Comparison of ENCODE assay signal across 8 cellular contexts in the genomic region with DNA sequence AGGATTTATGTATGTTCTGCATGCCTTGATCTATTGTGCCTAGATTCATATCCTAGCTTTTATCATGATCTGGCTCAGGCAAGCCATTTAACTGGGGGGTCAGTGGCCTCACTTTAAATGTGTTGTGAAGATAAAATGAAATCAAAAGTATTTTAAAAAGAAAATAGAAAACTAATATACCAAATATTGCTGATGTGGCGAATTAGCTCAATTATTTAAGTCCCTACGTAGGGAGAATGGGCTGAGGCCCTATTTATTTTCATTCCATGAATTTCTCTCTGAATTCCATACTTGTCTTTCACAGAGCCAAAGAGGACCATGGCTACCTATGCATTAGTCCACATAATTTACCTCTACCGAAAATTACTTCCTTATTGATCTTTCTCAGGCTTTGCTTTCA. TPM values are rescaled to one million over a fixed set of nuclear protein-coding genes. Genes with fewer than 3 reads are reported as not detected.
DNase-seq lines count a peak whose midpoint lies in the region; ATAC-seq, FAIRE-seq and TF ChIP-seq lines count a peak whose summit lies in the region.

No MANE protein-coding gene starts in this region.

- no peak for ATAC-seq in GM19035 (IDR thresholded peaks at IDR 0.05; ENCODE audit: unreplicated experiment)

- no peak for FAIRE-seq in kidney (lab: Jason Lieb, UNC)

- peak overlapping the region; percentile 64 to 73 for H3K9ac ChIP-seq in kidney (ENCODE audit: low read length in 2 of 2)

- H3K4me3 ChIP-seq in kidney (ENCODE audit: low read length in 2 of 2) (peak overlapping the region; percentile 86 to 90), tibial artery (peak overlapping the region; percentile 77 to 84)

- no peaks in the 10 kb centered on the region for H3K27me3 ChIP-seq in tibial artery

- peaks cover 35% of the 10 kb centered on the region for H3K4me1 Mint-ChIP-seq in activated naive CD4-positive, alpha-beta T cell treated with anti-CD3 and anti-CD28 coated beads for 36 hours (ENCODE audit: low read depth)
- H3K4me1 Mint-ChIP-seq in activated naive CD8-positive, alpha-beta T cell treated with anti-CD3 and anti-CD28 coated beads for 36 hours: peaks cover 30% of the 10 kb centered on the region

- peak overlapping the region; percentile 92 for H3K4me3 Mint-ChIP-seq in activated naive CD4-positive, alpha-beta T cell treated with anti-CD3 and anti-CD28 coated beads for 36 hours
- peak overlapping the region; percentile 92 for H3K4me3 Mint-ChIP-seq in activated naive CD8-positive, alpha-beta T cell treated with anti-CD3 and anti-CD28 coated beads for 36 hours

- H3K36me3 ChIP-seq in kidney (ENCODE audit: control insufficient read depth in 1 of 2, insufficient read depth in 2 of 2, low read length in 2 of 2) (no peaks in the 10 kb centered on the region), tibial artery (peaks cover 0 to 6% (median 4%) of the 10 kb centered on the region in 3 donors)

- H3K4me1 ChIP-seq in kidney (ENCODE audit: control insufficient read depth in 1 of 2, insufficient read depth in 1 of 2, low read depth in 1 of 2, low read length in 2 of 2) (peaks cover 8 to 13% of the 10 kb centered on the region in 2 donors), tibial artery (peaks cover 0 to 17% (median 13%) of the 10 kb centered on the region in 4 donors)

- peaks cover 35% of the 10 kb centered on the region for H3K36me3 Mint-ChIP-seq in activated naive CD4-positive, alpha-beta T cell treated with anti-CD3 and anti-CD28 coated beads for 36 hours (ENCODE audit: low read depth)
- peaks cover 49% of the 10 kb centered on the region for H3K36me3 Mint-ChIP-seq in activated naive CD8-positive, alpha-beta T cell treated with anti-CD3 and anti-CD28 coated beads for 36 hours

- no peak for TF ChIP-seq CTCF in kidney (IDR thresholded peaks at IDR 0.05; ENCODE audit: borderline replicate concordance, extremely low read depth, insufficient read depth)
- no peak for TF ChIP-seq CTCF in tibial artery (IDR thresholded peaks at IDR 0.05)

- CTCF ChIA-PET in activated naive CD4-positive, alpha-beta T cell treated with anti-CD3 and anti-CD28 coated beads for 36 hours (lab: Charles Lee): interaction anchor here (0.8 to 1.5 kb wide), 5 partner anchors 14 to 311 kb away, joined by 3 to 4 read pairs (median 3); no protein-coding TSS in a partner anchor

- H3K27me3 Mint-ChIP-seq in activated naive CD4-positive, alpha-beta T cell treated with anti-CD3 and anti-CD28 coated beads for 36 hours (ENCODE audit: low read depth): no peaks in the 10 kb centered on the region
- H3K27me3 Mint-ChIP-seq in activated naive CD8-positive, alpha-beta T cell treated with anti-CD3 and anti-CD28 coated beads for 36 hours: no peaks in the 10 kb centered on the region

- DNase-seq in activated naive CD4-positive, alpha-beta T cell treated with anti-CD3 and anti-CD28 coated beads for 36 hours: no peak
- DNase-seq in activated naive CD4-positive, alpha-beta T cell treated with Interleukin-2 at 50 U/mL for 16 hours: no peak
- no peak for DNase-seq in activated naive CD8-positive, alpha-beta T cell treated with anti-CD3 and anti-CD28 coated beads for 36 hours
- DNase-seq in kidney (no peak), tibial artery (no peak), EL (no peak), GDM1 (lab: John Stamatoyannopoulos, UW) (no peak)

- no peak overlapping the region for H3K27ac Mint-ChIP-seq in activated naive CD4-positive, alpha-beta T cell treated with anti-CD3 and anti-CD28 coated beads for 36 hours
- peak overlapping the region; percentile 94 for H3K27ac Mint-ChIP-seq in activated naive CD8-positive, alpha-beta T cell treated with anti-CD3 and anti-CD28 coated beads for 36 hours

- no peaks in the 10 kb centered on the region for H3K9me3 ChIP-seq in kidney (ENCODE audit: control insufficient read depth in 1 of 2, low read length in 2 of 2)
- H3K9me3 ChIP-seq in tibial artery: no peaks in the 10 kb centered on the region

- H3K27ac ChIP-seq in kidney (ENCODE audit: low read depth in 2 of 2, low read length in 2 of 2) (no peak overlapping the region), tibial artery (no peak overlapping the region)

- H3K9me3 Mint-ChIP-seq in activated naive CD4-positive, alpha-beta T cell treated with anti-CD3 and anti-CD28 coated beads for 36 hours: peaks cover 26% of the 10 kb centered on the region
- H3K9me3 Mint-ChIP-seq in activated naive CD8-positive, alpha-beta T cell treated with anti-CD3 and anti-CD28 coated beads for 36 hours: peaks cover 19% of the 10 kb centered on the region

- intact Hi-C loops in activated naive CD4-positive, alpha-beta T cell treated with anti-CD3 and anti-CD28 coated beads for 36 hours (cut with micrococcal nuclease): loop anchor here (10.0 kb wide), 2 partner anchors 842 to 1588 kb away; a partner anchor contains a TSS
- intact Hi-C loops in kidney (cut with DNase I): no loop called here
- intact Hi-C loops in tibial artery (cut with DNase I; ENCODE audit: low total_unique reads): no loop called here

RNA-seq across cellular contexts. Expression of a gene that starts 1.8 kb away (rescaled TPM):
- 1 to 10 TPM; 2.4 to 2.8 TPM for total RNA-seq in activated naive CD4-positive, alpha-beta T cell treated with anti-CD3 and anti-CD28 coated beads for 36 hours
- total RNA-seq in activated naive CD8-positive, alpha-beta T cell treated with anti-CD3 and anti-CD28 coated beads for 36 hours: 1 to 10 TPM; 5.4 to 5.6 TPM
- 6.7 TPM for total RNA-seq in kidney
- polyA plus RNA-seq in kidney (ENCODE audit: insufficient read depth, low read depth, low replicate concordance): 2.4 TPM

RNA-seq across cellular contexts. Expression of a gene that starts 1.9 kb away (rescaled TPM):
- 10 to 100 TPM; 10.1 to 13.6 TPM for total RNA-seq in activated naive CD4-positive, alpha-beta T cell treated with anti-CD3 and anti-CD28 coated beads for 36 hours
- total RNA-seq in activated naive CD8-positive, alpha-beta T cell treated with anti-CD3 and anti-CD28 coated beads for 36 hours: 10 to 100 TPM; 25.4 to 25.7 TPM
- total RNA-seq in kidney: 1.5 TPM
- polyA plus RNA-seq in kidney (ENCODE audit: insufficient read depth, low read depth, low replicate concordance): 1.0 TPM

RNA-seq across cellular contexts. Expression of a gene that starts 56.6 kb away (rescaled TPM):
- 10 to 100 TPM; 10.2 to 11.1 TPM for total RNA-seq in activated naive CD4-positive, alpha-beta T cell treated with anti-CD3 and anti-CD28 coated beads for 36 hours
- total RNA-seq in activated naive CD8-positive, alpha-beta T cell treated with anti-CD3 and anti-CD28 coated beads for 36 hours: 10 to 100 TPM; 14.2 to 14.8 TPM
- total RNA-seq in kidney: 18.7 TPM
- polyA plus RNA-seq in kidney (ENCODE audit: insufficient read depth, low read depth, low replicate concordance): 7.3 TPM
